14 cellular contexts compared by ENCODE assay signal in the genomic region with DNA sequence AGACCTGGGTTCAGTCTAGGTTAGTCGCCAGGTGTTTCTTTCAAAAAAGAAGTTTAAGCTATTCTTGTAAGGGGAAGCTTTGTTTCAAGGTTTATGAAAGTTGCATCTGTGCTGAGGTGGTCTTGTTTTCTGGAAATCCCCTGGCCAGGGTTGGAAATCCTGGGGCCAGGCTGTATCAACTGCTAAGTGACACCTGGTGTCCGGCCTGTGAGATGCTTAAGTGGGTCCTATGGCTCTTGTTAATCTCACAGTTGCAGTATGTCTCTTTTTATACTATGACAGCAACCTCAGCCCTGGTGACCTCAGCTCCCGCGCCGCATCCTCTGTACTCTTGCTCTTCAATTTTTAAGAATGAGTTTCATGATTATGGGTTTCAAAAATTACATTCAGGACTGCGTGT.
DNase-seq lines count a peak whose midpoint lies in the region; ATAC-seq and TF ChIP-seq lines count a peak whose summit lies in the region.
"Had no signal": no experiment of that assay in that cellular context is flagged by ENCODE, and none has a peak within 500 bp of the region (broad histone marks: within the 10 kb centered on the region; RNA-seq: fewer than 3 reads in every experiment).

No MANE protein-coding gene starts in this region.

- DNase-seq in NCI-H187 (lab: John Stamatoyannopoulos, UW) (no peak), kidney glomerular epithelial cell (lab: John Stamatoyannopoulos, UW) (no peak), EL (no peak)
- DNase-seq in activated naive CD4-positive, alpha-beta T cell treated with Interleukin-2 at 50 U/mL for 16 hours: no peak
- DNase-seq: natural killer cell, NCI-H446 treated with DMSO at 0.1 percent for 48 hours, sigmoid colon, trophoblast cell had no signal

- peaks cover 11% of the 10 kb centered on the region; the same call in 1 of the 2 replicates for H3K9me3 ChIP-seq in OCI-LY3 (ENCODE audit: insufficient read depth, low read length)

- no peak for TF ChIP-seq CTCF in OCI-LY3 (IDR thresholded peaks at IDR 0.05; ENCODE audit: low read depth, low read length)

- H3K4me1 ChIP-seq in OCI-LY3 (ENCODE audit: low read length): peaks cover 18% of the 10 kb centered on the region
- H3K4me1 ChIP-seq: sigmoid colon had no signal

- H3K9ac ChIP-seq in OCI-LY3 (ENCODE audit: low read length): peak overlapping the region; percentile 11; the same call in 1 of the 2 replicates

- H3K4me2 ChIP-seq in OCI-LY3 (ENCODE audit: low read length): peak overlapping the region; percentile 52

- H3K79me2 ChIP-seq in OCI-LY3 (ENCODE audit: low read length): no peaks in the 10 kb centered on the region

- peak overlapping the region; percentile 9; the same call in 1 of the 2 replicates for H3K4me3 ChIP-seq in OCI-LY3 (ENCODE audit: low read length)
- H3K4me3 ChIP-seq: sigmoid colon had no signal

- H3K36me3 ChIP-seq in OCI-LY3 (replicated peaks; ENCODE audit: low read depth, low read length): no peaks in the 10 kb centered on the region
- H3K36me3 ChIP-seq: sigmoid colon had no signal

- peak; percentile 69 for ATAC-seq in GM18505 (IDR thresholded peaks at IDR 0.05; ENCODE audit: unreplicated experiment)
- peak; percentile 81 for ATAC-seq in GM21360 (IDR thresholded peaks at IDR 0.05; ENCODE audit: unreplicated experiment)
- peak; percentile 82 for ATAC-seq in HG03039 (IDR thresholded peaks at IDR 0.05; ENCODE audit: unreplicated experiment)
- ATAC-seq: activated naive CD4-positive, alpha-beta T cell treated with anti-CD3 and anti-CD28 coated beads, Interleukin-2, amount 50 U/mL, for 72 hours had no signal

- peak overlapping the region; percentile 79; the same call in 1 of the 2 replicates for H2AFZ ChIP-seq in OCI-LY3 (ENCODE audit: low read depth, low read length)

- H3K27ac ChIP-seq in OCI-LY3 (ENCODE audit: low read length): no peak overlapping the region; the same call in 1 of the 2 replicates
- H3K27ac ChIP-seq: C4-2B, sigmoid colon had no signal

- no peaks in the 10 kb centered on the region for H3K27me3 ChIP-seq in OCI-LY3 (ENCODE audit: low read depth, low read length)
- H3K27me3 ChIP-seq: sigmoid colon had no signal

- no peak for TF ChIP-seq POLR2A in GM18505 (IDR thresholded peaks at IDR 0.05; ENCODE audit: borderline replicate concordance, extremely low read depth, insufficient read depth, insufficient read length)

- no peaks in the 10 kb centered on the region for H4K20me1 ChIP-seq in OCI-LY3 (ENCODE audit: insufficient read depth, low read length)
